17 cellular contexts compared by ENCODE assay signal in the genomic region with DNA sequence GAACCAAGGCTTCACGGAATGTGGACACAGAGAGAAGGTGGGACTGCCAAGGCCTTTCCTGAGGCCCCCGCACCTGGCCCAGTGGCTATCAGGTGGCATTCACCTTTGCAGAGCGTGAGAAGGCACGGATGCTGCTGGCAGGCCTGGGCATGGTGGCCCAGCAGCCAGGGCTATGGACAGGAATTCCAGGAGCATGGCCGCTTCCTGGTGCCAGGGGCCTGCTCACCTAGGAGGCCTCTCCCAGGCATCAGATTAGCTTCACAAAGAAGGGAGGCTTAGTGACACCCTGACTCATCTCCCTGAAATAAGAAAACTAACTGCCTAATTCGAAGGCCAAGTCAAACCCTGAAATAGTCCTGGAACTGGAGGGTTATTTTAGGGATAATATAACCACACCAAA.
"Had no signal": no experiment of that assay in that cellular context is flagged by ENCODE, and none has a peak within 500 bp of the region (broad histone marks: within the 10 kb centered on the region; RNA-seq: fewer than 3 reads in every experiment).

No MANE protein-coding gene starts in this region.

- H3K27me3 ChIP-seq: right atrium auricular region, testis had no signal

- DNase-seq: central memory CD4-positive, alpha-beta T cell; effector memory CD4-positive, alpha-beta T cell; erythroblast; left ventricle myocardium superior; lower lobe of right lung; naive thymus-derived CD4-positive, alpha-beta T cell; occipital lobe; stimulated activated CD4-positive, alpha-beta T cell treated with anti-CD3 and anti-CD28 coated beads, Interleukin-2, amount 100 ng/mL, for 24 hours; stimulated activated CD4-positive, alpha-beta T cell treated with anti-CD3 and anti-CD28 coated beads, Interleukin-4, amount 100 ng/mL, for 4 hours; stimulated activated naive CD8-positive, alpha-beta T cell treated with anti-CD3 and anti-CD28 coated beads, Interleukin-15, Interleukin-2, amounts not matched to agents 100 U/mL and 50 U/mL, for 24 hours; substantia nigra; testis; tibial artery had no signal

- H3K36me3 ChIP-seq: lower lobe of right lung, right atrium auricular region, tibial artery had no signal

- H2AFZ ChIP-seq: parathyroid adenoma had no signal

- H3K9me3 ChIP-seq: lower lobe of right lung, right atrium auricular region, testis, tibial artery had no signal

- ATAC-seq: left ventricle myocardium superior; lower lobe of right lung; naive thymus-derived CD4-positive, alpha-beta T cell; sciatic nerve; stimulated activated memory B cell treated with anti-CD40 and anti-IgM and Interleukin-4, amounts not matched to agents 10 μg/mL and 1 μg/mL and 100 μg/mL, for 72 hours; stimulated activated naive CD8-positive, alpha-beta T cell treated with anti-CD3 and anti-CD28 coated beads, Interleukin-15, Interleukin-2, amounts not matched to agents 100 U/mL and 50 U/mL, for 24 hours had no signal

- H3K27ac ChIP-seq: lower lobe of right lung, parathyroid adenoma, right atrium auricular region, testis, tibial artery had no signal

- H3K4me1 ChIP-seq: lower lobe of right lung, parathyroid adenoma, right atrium auricular region, testis, tibial artery had no signal

- H3K79me2 ChIP-seq: parathyroid adenoma had no signal

- H3K4me3 ChIP-seq: lower lobe of right lung, right atrium auricular region, testis, tibial artery had no signal
